ENCODE assay signal across 31 cellular contexts in genomic region chr20:2707353-2708072, GRCh38. TPM values are rescaled to one million over a fixed set of nuclear protein-coding genes. Genes with fewer than 3 reads are reported as not detected.
DNase-seq lines count a peak whose midpoint lies in the region; ATAC-seq, FAIRE-seq and TF ChIP-seq lines count a peak whose summit lies in the region.
"Had no signal": no experiment of that assay in that cellular context is flagged by ENCODE, and none has a peak within 500 bp of the region (broad histone marks: within the 10 kb centered on the region; RNA-seq: fewer than 3 reads in every experiment).

No MANE protein-coding gene starts in this region.

- no peak for FAIRE-seq in GM12891 (lab: Jason Lieb, UNC)
- FAIRE-seq: colon, GM12878 had no signal

- ATAC-seq in central memory CD8-positive, alpha-beta T cell (replicated peaks; ENCODE audit: extremely low read depth, poor library complexity, severe bottlenecking): no peak
- ATAC-seq: body of pancreas, foreskin keratinocyte, GM12878 had no signal

- H3K27me3 ChIP-seq in H7 (ENCODE audit: control insufficient read depth, insufficient read depth, low read length): peaks cover 42% of the 10 kb centered on the region
- H3K27me3 ChIP-seq: body of pancreas, heart left ventricle, SJCRH30 had no signal

- H3K27me3 Mint-ChIP-seq in central memory CD8-positive, alpha-beta T cell: peaks cover 16% of the 10 kb centered on the region

- no peak overlapping the region for H3K4me3 Mint-ChIP-seq in central memory CD8-positive, alpha-beta T cell
- H3K4me3 Mint-ChIP-seq: activated CD4-positive, alpha-beta memory T cell treated with anti-CD3 and anti-CD28 coated beads for 36 hours; CD4-positive, CD25-positive, alpha-beta regulatory T cell; GM23338; stimulated activated naive CD8-positive, alpha-beta T cell treated with anti-CD3 and anti-CD28 coated beads, Interleukin-15, Interleukin-2, amounts not matched to agents 100 ng/mL and 50 ng/mL, for 24 hours had no signal

- TF ChIP-seq POLR2A in GM12891 (IDR thresholded peaks at IDR 0.05; ENCODE audit: low read depth, low read length): no peak

- peak; percentile 8 for DNase-seq in NCI-H1092 treated with DMSO at 0.1 percent for 48 hours (lab: John Stamatoyannopoulos, UW)
- DNase-seq in NCI-H1092 (lab: John Stamatoyannopoulos, UW): no peak
- peak; percentile 47 for DNase-seq in H7
- DNase-seq in central memory CD8-positive, alpha-beta T cell (ENCODE audit: low spot score in 2 of 2): no peak
- DNase-seq in mucosa of gallbladder (ENCODE audit: low spot score): peak; percentile 7
- no peak for DNase-seq in NCI-H774 (lab: John Stamatoyannopoulos, UW)
- no peak for DNase-seq in epidermal melanocyte (ENCODE audit: insufficient read length, low spot score)
- no peak for DNase-seq in GM12891 (ENCODE audit: insufficient read length, low spot score)
- DNase-seq: activated gamma-delta T cell treated with Interleukin-2 at 50 U/mL for 16 hours; activated T-cell treated with anti-CD3 and anti-CD28 coated beads for 4 hours; body of pancreas; CD4-positive, CD25-positive, alpha-beta regulatory T cell; DMS 273 treated with DMSO at 0.1 percent for 48 hours; effector CD8-positive, alpha-beta T cell; EL; foreskin keratinocyte; heart left ventricle; kidney glomerular epithelial cell; MV-4-11; NK-92 treated with Interleukin-12 subunit alpha and Interleukin-12 subunit beta, amount 100 ng/mL, for 24 hours; stimulated activated CD4-positive, alpha-beta T cell treated with anti-CD3 and anti-CD28 coated beads, Interleukin-15, amount 100 ng/mL, for 24 hours had no signal

- peaks cover 3% of the 10 kb centered on the region for H3K36me3 Mint-ChIP-seq in central memory CD8-positive, alpha-beta T cell (ENCODE audit: insufficient read depth)
- H3K36me3 Mint-ChIP-seq: activated CD4-positive, alpha-beta memory T cell treated with anti-CD3 and anti-CD28 coated beads for 36 hours; CD4-positive, CD25-positive, alpha-beta regulatory T cell had no signal

- H3K4me1 Mint-ChIP-seq in central memory CD8-positive, alpha-beta T cell: no peaks in the 10 kb centered on the region
- H3K4me1 Mint-ChIP-seq: CD4-positive, CD25-positive, alpha-beta regulatory T cell had no signal

- no peaks in the 10 kb centered on the region for H3K9me3 Mint-ChIP-seq in central memory CD8-positive, alpha-beta T cell
- H3K9me3 Mint-ChIP-seq: activated CD4-positive, alpha-beta memory T cell treated with anti-CD3 and anti-CD28 coated beads for 36 hours; CD4-positive, CD25-positive, alpha-beta regulatory T cell; GM23338; stimulated activated naive CD8-positive, alpha-beta T cell treated with anti-CD3 and anti-CD28 coated beads, Interleukin-15, Interleukin-2, amounts not matched to agents 100 ng/mL and 50 ng/mL, for 24 hours had no signal

- H3K36me3 ChIP-seq in H7 (replicated peaks; ENCODE audit: control insufficient read depth, insufficient read depth, low read length): no peaks in the 10 kb centered on the region
- H3K36me3 ChIP-seq: heart left ventricle, neutrophil, prostate gland, SJCRH30, thoracic aorta had no signal

- H3K27ac Mint-ChIP-seq in central memory CD8-positive, alpha-beta T cell (ENCODE audit: low read depth): peak overlapping the region; percentile 3
- H3K27ac Mint-ChIP-seq: activated CD4-positive, alpha-beta memory T cell treated with anti-CD3 and anti-CD28 coated beads for 36 hours; CD4-positive, CD25-positive, alpha-beta regulatory T cell; GM23338; stimulated activated naive CD8-positive, alpha-beta T cell treated with anti-CD3 and anti-CD28 coated beads, Interleukin-15, Interleukin-2, amounts not matched to agents 100 ng/mL and 50 ng/mL, for 24 hours had no signal

- H3K4me3 ChIP-seq in H7 (ENCODE audit: insufficient read depth, low read depth, low read length): no peak overlapping the region
- H3K4me3 ChIP-seq: body of pancreas, GM12878, GM23338, heart left ventricle, prostate gland, SJCRH30, thoracic aorta had no signal

TF ChIP-seq in GM12891, 5 proteins besides CTCF, POLR2A, EP300 and RAD21:
- no peak for TF ChIP-seq PAX5 (IDR thresholded peaks at IDR 0.05; ENCODE audit: insufficient read depth, low read length, severe bottlenecking)
- no peak for TF ChIP-seq POLR2AphosphoS5 (IDR thresholded peaks at IDR 0.05; ENCODE audit: low read depth, low read length)
- TF ChIP-seq POU2F2 (IDR thresholded peaks at IDR 0.05; ENCODE audit: low read depth, low read length): no peak
- no peak for TF ChIP-seq TAF1 (IDR thresholded peaks at IDR 0.05; ENCODE audit: low read depth, low read length)
- no peak for TF ChIP-seq SPI1 (IDR thresholded peaks at IDR 0.05; ENCODE audit: low read depth, low read length)

RNA-seq across cellular contexts. Expression of gene EBF4, which starts 14.9 kb away (rescaled TPM):
- total RNA-seq in H7 (2014; rRNA removed; shearing (Covaris generic)): 1.1 and 2.6 TPM in 2 replicates
- total RNA-seq in mucosa of gallbladder: 12.7 TPM
- polyA plus RNA-seq in GM12891 (2012; ENCODE audit: low read depth, missing spikeins): not detected
- total RNA-seq: RPMI7951 had no signal
- polyA plus RNA-seq: GM12878 had no signal

RNA-seq across cellular contexts. Expression of gene IDH3B, which starts 43.5 kb away (rescaled TPM):
- total RNA-seq in H7 (2014; rRNA removed; shearing (Covaris generic)): 174 and 183 TPM in 2 replicates
- total RNA-seq in mucosa of gallbladder: 81.0 TPM
- polyA plus RNA-seq in GM12891 (2012; ENCODE audit: low read depth, missing spikeins): 113 TPM

RNA-seq across cellular contexts. Expression of gene NOP56, which starts 55.1 kb away (rescaled TPM):
- 334 and 392 TPM in 2 replicates for total RNA-seq in H7 (2014; rRNA removed; shearing (Covaris generic))
- total RNA-seq in mucosa of gallbladder: 82.9 TPM
- 297 TPM for polyA plus RNA-seq in GM12891 (2012; ENCODE audit: low read depth, missing spikeins)

Comparison
In these comparisons a context has a peak if more than half of its experiments do, and no peak if none do; other contexts are left out.
1. DNase-seq: peak in NCI-H1092 treated with DMSO at 0.1 percent for 48 hours (single experiment), H7 (single experiment) and mucosa of gallbladder (single experiment); none in NCI-H1092 (single experiment), central memory CD8-positive, alpha-beta T cell (0 of 2), NCI-H774 (single experiment), epidermal melanocyte (single experiment) and GM12891 (single experiment).